Comparison of ENCODE assay signal across 18 cellular contexts in the genomic region with DNA sequence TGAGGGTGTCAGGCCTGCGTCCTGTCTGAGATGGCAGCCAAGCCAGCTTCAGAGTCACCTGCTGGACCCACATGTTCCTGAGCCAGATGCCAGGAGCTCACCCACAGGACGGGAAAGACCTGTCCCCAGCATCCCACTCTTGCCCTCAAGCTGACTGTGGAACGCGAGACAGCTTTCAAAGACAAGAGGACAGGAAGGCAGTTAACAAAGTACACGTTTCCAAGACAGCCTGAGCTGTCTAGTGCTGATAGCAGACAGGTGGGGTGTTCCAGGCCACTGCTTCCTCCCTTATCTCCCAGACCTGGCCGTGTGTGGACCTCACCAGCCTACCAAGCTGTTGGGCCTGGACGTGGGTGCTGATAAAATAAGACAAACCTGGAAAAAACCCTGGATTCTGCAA. TPM values are rescaled to one million over a fixed set of nuclear protein-coding genes. Genes with fewer than 3 reads are reported as not detected.
A peak's percentile ranks its signal among the peaks of the same experiment; 100 is the strongest.
DNase-seq lines count a peak whose midpoint lies in the region; ATAC-seq, FAIRE-seq and TF ChIP-seq lines count a peak whose summit lies in the region.
"Had no signal": no experiment of that assay in that cellular context is flagged by ENCODE, and none has a peak within 500 bp of the region (broad histone marks: within the 10 kb centered on the region; RNA-seq: fewer than 3 reads in every experiment).

No MANE protein-coding gene starts in this region.

- no peaks in the 10 kb centered on the region for H3K9me2 ChIP-seq in GM23248 (ENCODE audit: insufficient read depth)

- TF ChIP-seq CTCF in RWPE1 (conservative IDR thresholded peaks at IDR 0.05; ENCODE audit: low read depth): no peak
- TF ChIP-seq CTCF in endodermal cell (conservative IDR thresholded peaks at IDR 0.05): no peak
- TF ChIP-seq CTCF in osteocyte (IDR thresholded peaks at IDR 0.05): no peak
- no peak for TF ChIP-seq CTCF in mucosa of descending colon (IDR thresholded peaks at IDR 0.05)

- peak overlapping the region; percentile 97; the same call in 1 of the 2 replicates for H3K27ac ChIP-seq in GM23248
- H3K27ac ChIP-seq in RWPE1: peak overlapping the region; percentile 93
- no peak overlapping the region for H3K27ac ChIP-seq in endodermal cell (ENCODE audit: low read depth, low read length)
- H3K27ac ChIP-seq: colonic mucosa, tibial nerve had no signal

- H3K36me3 Mint-ChIP-seq in endodermal cell (ENCODE audit: low read depth) (peaks cover 45% of the 10 kb centered on the region), osteocyte (ENCODE audit: unreplicated experiment) (peaks cover 15% of the 10 kb centered on the region)
- H3K36me3 Mint-ChIP-seq: naive B cell had no signal

- WGBS in GM23248 (ENCODE audit: low coverage in 1 of 2, low lambda C conversion rate in 2 of 2, missing lambda C conversion rate in 2 of 2), 2 experiments: 87 to 89% methylated on average over 7 of the region's 7 CpGs
- 56 to 78% methylated on average over 3 to 7 of the region's 7 CpGs for WGBS in endodermal cell (ENCODE audit: insufficient coverage in 1 of 2, insufficient read length in 1 of 2), 2 experiments

- H3K27me3 Mint-ChIP-seq in endodermal cell (ENCODE audit: insufficient read depth) (no peaks in the 10 kb centered on the region), osteocyte (ENCODE audit: unreplicated experiment) (no peaks in the 10 kb centered on the region)
- H3K27me3 Mint-ChIP-seq: T-helper 17 cell had no signal

- H2AFZ ChIP-seq in GM23248: no peak overlapping the region

- intact Hi-C loops in mucosa of descending colon (cut with DNase I, micrococcal nuclease): no loop called here

- POLR2A ChIA-PET in RWPE1 (lab: Yijun Ruan, JAX; ENCODE audit: low non-redundant PET): no interaction called here

- H3K9me3 Mint-ChIP-seq in endodermal cell: peaks cover 6% of the 10 kb centered on the region
- no peaks in the 10 kb centered on the region for H3K9me3 Mint-ChIP-seq in osteocyte (ENCODE audit: unreplicated experiment)
- H3K9me3 Mint-ChIP-seq: naive B cell had no signal

- H3K4me3 Mint-ChIP-seq in endodermal cell (no peak overlapping the region), osteocyte (ENCODE audit: unreplicated experiment) (no peak overlapping the region)
- H3K4me3 Mint-ChIP-seq: naive B cell, T-helper 17 cell had no signal

- peaks cover 41% of the 10 kb centered on the region for H3F3A ChIP-seq in GM23248 (ENCODE audit: insufficient read depth)

- DNase-seq in GM23248 (no peak), RWPE1 (ENCODE audit: low spot score) (no peak), endodermal cell (no peak), osteocyte (ENCODE audit: extremely low spot score, unreplicated experiment) (no peak), mucosa of descending colon (no peak), COLO829 (ENCODE audit: low spot score) (no peak), GM12892 (ENCODE audit: insufficient read length) (no peak)
- DNase-seq: activated T-cell treated with anti-CD3 and anti-CD28 coated beads, Interleukin-2, amount 50 U/mL, for 1 hour; Calu3; colonic mucosa; left cardiac atrium; naive B cell; NCI-H2107; NCI-H69; T-helper 17 cell had no signal

- H3K4me2 ChIP-seq in GM23248 (ENCODE audit: unreplicated experiment): no peak overlapping the region

- H3K36me3 ChIP-seq in GM23248 (ENCODE audit: low read depth) (no peaks in the 10 kb centered on the region), endodermal cell (ENCODE audit: control insufficient read depth, insufficient read depth, low read length) (peaks cover 59% of the 10 kb centered on the region), mucosa of descending colon (ENCODE audit: low read depth) (peaks cover 6% of the 10 kb centered on the region)
- H3K36me3 ChIP-seq: colonic mucosa had no signal

- H3K9ac ChIP-seq in GM23248: no peak overlapping the region
- H3K9ac ChIP-seq in endodermal cell (ENCODE audit: extremely low read depth, low read length, poor library complexity, severe bottlenecking): peak overlapping the region; percentile 12

- no peak for TF ChIP-seq POLR2A in GM12892 (IDR thresholded peaks at IDR 0.05; ENCODE audit: low read depth, low read length)

- in situ Hi-C loops in GM23248 (cut with MboI): loop anchor here (10.0 kb wide), 1 partner anchor 87 kb away; no protein-coding TSS in a partner anchor

- H4K20me1 ChIP-seq in GM23248 (ENCODE audit: insufficient read depth): no peaks in the 10 kb centered on the region

- H3K4me1 Mint-ChIP-seq in endodermal cell (peaks cover 78% of the 10 kb centered on the region), osteocyte (ENCODE audit: unreplicated experiment) (peaks cover 58% of the 10 kb centered on the region)
- H3K4me1 Mint-ChIP-seq: naive B cell had no signal

- peaks cover 51% of the 10 kb centered on the region for H3K4me1 ChIP-seq in GM23248 (ENCODE audit: insufficient read depth)
- H3K4me1 ChIP-seq in endodermal cell (ENCODE audit: control insufficient read depth, insufficient read depth, low read length): peaks cover 51% of the 10 kb centered on the region
- no peaks in the 10 kb centered on the region for H3K4me1 ChIP-seq in mucosa of descending colon (ENCODE audit: low read depth)
- H3K4me1 ChIP-seq: colonic mucosa had no signal

- no peak overlapping the region for H3K4me3 ChIP-seq in GM23248
- no peak overlapping the region for H3K4me3 ChIP-seq in endodermal cell (ENCODE audit: low read length)
- no peak overlapping the region for H3K4me3 ChIP-seq in mucosa of descending colon
- H3K4me3 ChIP-seq: colonic mucosa, tibial nerve had no signal

- H3K27me3 ChIP-seq in GM23248 (replicated peaks; ENCODE audit: insufficient read depth): no peaks in the 10 kb centered on the region
- no peaks in the 10 kb centered on the region for H3K27me3 ChIP-seq in endodermal cell (ENCODE audit: control insufficient read depth, insufficient read depth, low read length, poor library complexity, severe bottlenecking)
- H3K27me3 ChIP-seq: colonic mucosa, tibial nerve had no signal

- no peak for FAIRE-seq in GM12892 (lab: Jason Lieb, UNC)

- H3K9me3 ChIP-seq in GM23248 (ENCODE audit: low read depth) (no peaks in the 10 kb centered on the region), endodermal cell (ENCODE audit: control insufficient read depth, low read length) (peaks cover 10% of the 10 kb centered on the region), mucosa of descending colon (no peaks in the 10 kb centered on the region)
- H3K9me3 ChIP-seq: colonic mucosa, tibial nerve had no signal

- CTCF ChIA-PET in RWPE1 (lab: Yijun Ruan, JAX): interaction anchor here (0.5 to 2.8 kb wide), 4 partner anchors 9 to 40 kb away, joined by 3 to 20 read pairs (median 6); no protein-coding TSS in a partner anchor

- H3K79me2 ChIP-seq in GM23248 (ENCODE audit: insufficient read depth): no peaks in the 10 kb centered on the region

- peak overlapping the region; percentile 94 for H3K27ac Mint-ChIP-seq in endodermal cell
- peak overlapping the region; percentile 87 for H3K27ac Mint-ChIP-seq in osteocyte (ENCODE audit: unreplicated experiment)
- H3K27ac Mint-ChIP-seq: T-helper 17 cell had no signal

- ATAC-seq in mucosa of descending colon (no peak), GM19455 (IDR thresholded peaks at IDR 0.05; ENCODE audit: unreplicated experiment) (no peak)
- ATAC-seq: T-helper 17 cell had no signal

RNA-seq across cellular contexts. Expression of gene CMTM3, which starts 13.2 kb away (rescaled TPM):
- total RNA-seq in GM23248 (2014; rRNA removed; shearing (Covaris generic)): 21.9 and 32.6 TPM in 2 replicates
- polyA plus RNA-seq in GM23248 (2016; fragmentation: Nextera tagmentation; extraction: Ambion mirVana): 43.9 and 47.0 TPM in 2 replicates
- total RNA-seq in endodermal cell (10 to 100 TPM; 44.2 to 48.5 TPM), osteocyte (96.3 and 104 TPM in 2 replicates), mucosa of descending colon (10 to 100 TPM in 1 of 3 donors, 1 to 10 TPM in 2; 3.1 to 15.9 (median 9.3) TPM)
- polyA plus RNA-seq in endodermal cell (2013, experiment 1 of 2): 66.9 TPM
- polyA plus RNA-seq in endodermal cell (2013, experiment 2 of 2): 60.5 TPM
- polyA plus RNA-seq in GM12892 (2012; ENCODE audit: missing spikeins): 18.7 TPM

RNA-seq across cellular contexts. Expression of gene CMTM2, which starts 38.5 kb away (rescaled TPM):
- not detected in 2 replicates for total RNA-seq in GM23248 (2014; rRNA removed; shearing (Covaris generic))
- not detected in 2 replicates for polyA plus RNA-seq in GM23248 (2016; fragmentation: Nextera tagmentation; extraction: Ambion mirVana)
- not detected for total RNA-seq in endodermal cell
- not detected for polyA plus RNA-seq in endodermal cell (2013, experiment 1 of 2)
- not detected for polyA plus RNA-seq in endodermal cell (2013, experiment 2 of 2)
- total RNA-seq in osteocyte: not detected in 2 replicates
- under 1 TPM in 1 of 3 donors, not detected in 2; 0.46 TPM for total RNA-seq in mucosa of descending colon
- not detected for polyA plus RNA-seq in GM12892 (2012; ENCODE audit: missing spikeins)
- total RNA-seq: colonic mucosa, renal cortical epithelial cell, tibial nerve had no signal

RNA-seq across cellular contexts. Expression of gene CMTM1, which starts 51.5 kb away (rescaled TPM):
- 2.1 and 3.1 TPM in 2 replicates for total RNA-seq in GM23248 (2014; rRNA removed; shearing (Covaris generic))
- 6.0 and 6.8 TPM in 2 replicates for polyA plus RNA-seq in GM23248 (2016; fragmentation: Nextera tagmentation; extraction: Ambion mirVana)
- total RNA-seq in endodermal cell (1 to 10 TPM; 3.8 to 5.3 TPM), osteocyte (7.8 and 8.0 TPM in 2 replicates), mucosa of descending colon (1 to 10 TPM; 3.1 to 6.1 (median 4.8) TPM)
- polyA plus RNA-seq in endodermal cell (2013, experiment 1 of 2): 4.9 TPM
- 3.4 TPM for polyA plus RNA-seq in endodermal cell (2013, experiment 2 of 2)
- polyA plus RNA-seq in GM12892 (2012; ENCODE audit: missing spikeins): 1.0 TPM
